8 cellular contexts compared by ENCODE assay signal in genomic region chr2:105775809-105776559, GRCh38. TPM values are rescaled to one million over a fixed set of nuclear protein-coding genes. Genes with fewer than 3 reads are reported as not detected.
DNase-seq lines count a peak whose midpoint lies in the region; ATAC-seq and TF ChIP-seq lines count a peak whose summit lies in the region.

No MANE protein-coding gene starts in this region.

- DNase-seq in GM12864 (ENCODE audit: low read depth) (no peak), MV-4-11 (lab: John Stamatoyannopoulos, UW) (peak; percentile 51), left ventricle myocardium superior (no peak), DMS79 (lab: John Stamatoyannopoulos, UW) (no peak), sciatic nerve (ENCODE audit: low spot score) (no peak), HAP-1 (ENCODE audit: low spot score in 2 of 2) (no peak), DMS114 treated with DMSO at 0.1 percent for 48 hours (lab: John Stamatoyannopoulos, UW; ENCODE audit: unreplicated experiment) (no peak)

- in situ Hi-C loops in HAP-1 (cut with MboI; ENCODE audit: low sequenced_read_pairs) = no loop called here

- H3K9me3 ChIP-seq in HAP-1 = no peaks in the 10 kb centered on the region

- TF ChIP-seq CTCF in GM12864 (IDR thresholded peaks at IDR 0.05; ENCODE audit: low read depth, low read length, missing control alignments) = no peak

- intact Hi-C loops in left ventricle myocardium superior (cut with micrococcal nuclease) (no loop called here), sciatic nerve (cut with DNase I) (no loop called here)

- peak overlapping the region; percentile 1; the same call in 1 of the 2 replicates for H3K4me3 ChIP-seq in GM12864 (ENCODE audit: low read depth, low read length)
- H3K4me3 ChIP-seq in HAP-1 = no peak overlapping the region

- no peaks in the 10 kb centered on the region; the same call in 1 of the 2 replicates for H3K36me3 ChIP-seq in HAP-1 (replicated peaks)

- ATAC-seq in GM21529 (IDR thresholded peaks at IDR 0.05; ENCODE audit: unreplicated experiment) = peak; percentile 60
- peak; percentile 16 for ATAC-seq in left ventricle myocardium superior
- ATAC-seq in sciatic nerve = no peak

- H3K27me3 ChIP-seq in HAP-1 (ENCODE audit: low read depth) = no peaks in the 10 kb centered on the region

- no peaks in the 10 kb centered on the region for H3K4me1 ChIP-seq in HAP-1

RNA-seq across cellular contexts. Expression of gene NCK2, which starts 31.3 kb away (rescaled TPM):
- total RNA-seq in left ventricle myocardium superior (39.9 TPM), sciatic nerve (31.0 TPM)
